In genomic region chr11:60899021-60899936, GRCh38 we compare ENCODE assay signal across 9 cellular contexts. TPM values are rescaled to one million over a fixed set of nuclear protein-coding genes. Genes with fewer than 3 reads are reported as not detected.
A peak's percentile ranks its signal among the peaks of the same experiment; 100 is the strongest.
DNase-seq lines count a peak whose midpoint lies in the region; ATAC-seq and TF ChIP-seq lines count a peak whose summit lies in the region.
"Had no signal": no experiment of that assay in that cellular context is flagged by ENCODE, and none has a peak within 500 bp of the region (broad histone marks: within the 10 kb centered on the region; RNA-seq: fewer than 3 reads in every experiment).

No MANE protein-coding gene starts in this region.

- H3K27me3 ChIP-seq in A673 (replicated peaks; ENCODE audit: insufficient read depth, low read depth, low read length, poor library complexity) (no peaks in the 10 kb centered on the region), esophagus squamous epithelium (no peaks in the 10 kb centered on the region)

- CTCF ChIA-PET in A673 (lab: Charles Lee): interaction anchor here (0.6 to 1.4 kb wide), 7 partner anchors 9 to 126 kb away, joined by 3 to 9 read pairs (median 3); no protein-coding TSS in a partner anchor

- 29 to 61% methylated on average over 6 to 12 of the region's 12 CpGs for WGBS in esophagus squamous epithelium, 2 donors

- H3K4me3 ChIP-seq in A673 (ENCODE audit: low read depth, low read length, poor library complexity, severe bottlenecking) (no peak overlapping the region), esophagus squamous epithelium (no peak overlapping the region)

- ATAC-seq in naive thymus-derived CD8-positive, alpha-beta T cell: peak; percentile 89
- ATAC-seq in GM18517 (IDR thresholded peaks at IDR 0.05; ENCODE audit: unreplicated experiment): no peak

- peaks cover 13 to 26% (median 16%) of the 10 kb centered on the region in 4 donors for H3K4me1 Mint-ChIP-seq in naive thymus-derived CD8-positive, alpha-beta T cell

- intact Hi-C loops in A673 (cut with micrococcal nuclease; ENCODE audit: unreplicated experiment) (no loop called here), esophagus squamous epithelium (cut with DNase I) (loop anchor here (5.0 kb wide), 1 partner anchor 62 kb away; no protein-coding TSS in a partner anchor), posterior cingulate gyrus (cut with DNase I) (loop anchor here (1.0 to 10.0 kb wide), 2 partner anchors 68 to 124 kb away; no protein-coding TSS in a partner anchor)

- BruUV-seq in A673 (replicated peaks; lab: Mats Ljungman, UMichigan): no TSS peak

- H3K9me3 ChIP-seq in A673 (ENCODE audit: low read depth, low read length, poor library complexity, severe bottlenecking) (no peaks in the 10 kb centered on the region), esophagus squamous epithelium (no peaks in the 10 kb centered on the region)

- H3K27me3 Mint-ChIP-seq in naive thymus-derived CD8-positive, alpha-beta T cell: no peaks in the 10 kb centered on the region
- H3K27me3 Mint-ChIP-seq: IgD-negative memory B cell had no signal

- TF ChIP-seq POLR2A in esophagus squamous epithelium (IDR thresholded peaks at IDR 0.05): no peak

- peaks cover 94% of the 10 kb centered on the region for H3K36me3 ChIP-seq in A673 (ENCODE audit: insufficient read depth, low read length, poor library complexity, severe bottlenecking)
- peaks cover 52 to 97% (median 70%) of the 10 kb centered on the region in 3 donors for H3K36me3 ChIP-seq in esophagus squamous epithelium

- H3K4me3 Mint-ChIP-seq in naive thymus-derived CD8-positive, alpha-beta T cell: no peak overlapping the region

- DNase-seq in A673 (ENCODE audit: low spot score): peak; percentile 87
- DNase-seq in DMS53 (lab: John Stamatoyannopoulos, UW): peak; percentile 87
- peak; percentile 69 for DNase-seq in LHCN-M2 (ENCODE audit: low read depth)
- DNase-seq in T1000 (lab: John Stamatoyannopoulos, UW): peak; percentile 45
- no peak for DNase-seq in esophagus squamous epithelium (lab: John Stamatoyannopoulos, UW)
- peak in 5 of 10 donors; percentile 31 to 63 (median 52) for DNase-seq in naive thymus-derived CD8-positive, alpha-beta T cell
- no peak for DNase-seq in posterior cingulate gyrus

- no peaks in the 10 kb centered on the region for H3K9me3 Mint-ChIP-seq in naive thymus-derived CD8-positive, alpha-beta T cell
- H3K9me3 Mint-ChIP-seq: IgD-negative memory B cell had no signal

- peak overlapping the region in 5 of 10 donors; percentile 1 to 81 (median 20) for H3K27ac Mint-ChIP-seq in naive thymus-derived CD8-positive, alpha-beta T cell
- H3K27ac Mint-ChIP-seq: IgD-negative memory B cell had no signal

- H3K27ac ChIP-seq in A673 (ENCODE audit: low read depth, low read length, poor library complexity, severe bottlenecking) (peak overlapping the region; percentile 28), esophagus squamous epithelium (peak overlapping the region in 2 of 4 donors; percentile 4 to 23)

- H3K36me3 Mint-ChIP-seq in naive thymus-derived CD8-positive, alpha-beta T cell: peaks cover 9 to 92% (median 24%) of the 10 kb centered on the region in 3 donors

- POLR2A ChIA-PET in A673 (lab: Charles Lee; ENCODE audit: low non-redundant PET): no interaction called here
- POLR2A ChIA-PET in naive thymus-derived CD8-positive, alpha-beta T cell (lab: Charles Lee): interaction anchor here (0.7 to 0.9 kb wide), 2 partner anchors 48 to 230 kb away, joined by 3 read pairs; no protein-coding TSS in a partner anchor

- no peaks in the 10 kb centered on the region for H3K4me1 ChIP-seq in A673 (ENCODE audit: insufficient read depth, low read length, poor library complexity, severe bottlenecking)
- H3K4me1 ChIP-seq in esophagus squamous epithelium: peaks cover 0 to 12% (median 5%) of the 10 kb centered on the region in 3 donors

- peak; percentile 99 for TF ChIP-seq CTCF in A673 (conservative IDR thresholded peaks at IDR 0.05; ENCODE audit: low read depth, low read length)
- TF ChIP-seq CTCF in esophagus squamous epithelium (IDR thresholded peaks at IDR 0.05): peak; percentile 83 to 95 (median 88)

RNA-seq across cellular contexts. Expression of gene PRPF19, which starts 7.1 kb away (rescaled TPM):
- total RNA-seq in A673 (2021) (200 and 204 TPM in 2 replicates), LHCN-M2 (2014; rRNA removed) (79.7 and 97.3 TPM in 2 replicates), esophagus squamous epithelium (10 to 100 TPM; 65.0 to 90.2 (median 84.1) TPM)
- polyA plus RNA-seq in LHCN-M2 (2012): 66.6 TPM
- 10 to 100 TPM; 94.0 to 98.8 TPM for total RNA-seq in naive thymus-derived CD8-positive, alpha-beta T cell
- polyA plus RNA-seq in naive thymus-derived CD8-positive, alpha-beta T cell: 10 to 100 TPM; 14.2 to 19.5 (median 17.8) TPM

RNA-seq across cellular contexts. Expression of gene TMEM109, which starts 14.7 kb away (rescaled TPM):
- total RNA-seq in A673 (2021) (139 and 169 TPM in 2 replicates), LHCN-M2 (2014; rRNA removed) (85.0 and 94.1 TPM in 2 replicates), esophagus squamous epithelium (100 to 1,000 TPM in 1 of 4 donors, 10 to 100 TPM in 3; 66.7 to 115 (median 89.0) TPM)
- 106 TPM for polyA plus RNA-seq in LHCN-M2 (2012)
- 10 to 100 TPM; 52.4 to 60.5 TPM for total RNA-seq in naive thymus-derived CD8-positive, alpha-beta T cell
- 100 to 1,000 TPM; 216 to 295 (median 272) TPM for polyA plus RNA-seq in naive thymus-derived CD8-positive, alpha-beta T cell

RNA-seq across cellular contexts. Expression of gene TMEM132A, which starts 25.0 kb away (rescaled TPM):
- total RNA-seq in A673 (2021) (140 and 147 TPM in 2 replicates), LHCN-M2 (2014; rRNA removed) (36.7 and 41.1 TPM in 2 replicates), esophagus squamous epithelium (10 to 100 TPM; 11.8 to 52.7 (median 17.8) TPM)
- polyA plus RNA-seq in LHCN-M2 (2012): 24.2 TPM
- total RNA-seq in naive thymus-derived CD8-positive, alpha-beta T cell: under 1 TPM in 1 of 2 experiments, not detected in 1; 0.88 TPM
- not detected for polyA plus RNA-seq in naive thymus-derived CD8-positive, alpha-beta T cell

RNA-seq across cellular contexts. Expression of gene ZP1, which starts 31.9 kb away (rescaled TPM):
- not detected in 2 replicates for total RNA-seq in A673 (2021)
- total RNA-seq in LHCN-M2 (2014; rRNA removed): 0.57 TPM in 1 of 2 replicates, not detected in the other
- polyA plus RNA-seq in LHCN-M2 (2012): 0.18 TPM
- total RNA-seq in esophagus squamous epithelium: not detected
- total RNA-seq in naive thymus-derived CD8-positive, alpha-beta T cell: not detected
- polyA plus RNA-seq in naive thymus-derived CD8-positive, alpha-beta T cell: not detected
- polyA plus RNA-seq: IgD-negative memory B cell had no signal

RNA-seq across cellular contexts. Expression of gene PTGDR2, which starts 43.5 kb away (rescaled TPM):
- total RNA-seq in A673 (2021): 0.09 and 0.17 TPM in 2 replicates
- total RNA-seq in LHCN-M2 (2014; rRNA removed): 0.06 TPM in 1 of 2 replicates, not detected in the other
- polyA plus RNA-seq in LHCN-M2 (2012): 0.02 TPM
- 1 to 10 TPM in 1 of 4 donors, under 1 TPM in 2, not detected in 1; 0.31 to 2.7 (median 0.85) TPM for total RNA-seq in esophagus squamous epithelium
- total RNA-seq in naive thymus-derived CD8-positive, alpha-beta T cell: under 1 TPM in 1 of 2 experiments, not detected in 1; 0.16 TPM
- under 1 TPM in 1 of 3 donors, not detected in 2; 0.16 TPM for polyA plus RNA-seq in naive thymus-derived CD8-positive, alpha-beta T cell

Comparison
In these comparisons a context has a peak if more than half of its experiments do, and no peak if none do; other contexts are left out.
1. DNase-seq: peak in A673 (single experiment), DMS53 (single experiment), LHCN-M2 (single experiment) and T1000 (single experiment); none in esophagus squamous epithelium (single experiment) and posterior cingulate gyrus (0 of 10).
2. RNA of gene TMEM132A, which starts 25.0 kb away (total RNA-seq): 140 to 147 TPM in A673, 36.7 to 41.1 TPM in LHCN-M2 and 11.8 to 52.7 TPM in esophagus squamous epithelium; 0.88 TPM in naive thymus-derived CD8-positive, alpha-beta T cell; every median in the first group is over 4 times any median in the second.